11 cellular contexts compared by ENCODE assay signal in genomic region chr16:64952177-64952576, GRCh38.
DNase-seq lines count a peak whose midpoint lies in the region; ATAC-seq and TF ChIP-seq lines count a peak whose summit lies in the region.
"Had no signal": no experiment of that assay in that cellular context is flagged by ENCODE, and none has a peak within 500 bp of the region (broad histone marks: within the 10 kb centered on the region; RNA-seq: fewer than 3 reads in every experiment).

No MANE protein-coding gene starts in this region.

- H3K27me3 ChIP-seq in adipocyte (replicated peaks; ENCODE audit: control insufficient read depth, insufficient read depth, low read length), result no peaks in the 10 kb centered on the region

- no peak for ATAC-seq in activated T-helper 17 cell treated with anti-CD3 and anti-CD28 coated beads, Interleukin-2, amount 50 U/mL, for 72 hours (replicated peaks)

- no peaks in the 10 kb centered on the region for H3K9me3 ChIP-seq in adipocyte (ENCODE audit: control insufficient read depth, low read length)

- H3K9ac ChIP-seq in adipocyte (ENCODE audit: low read length), result peak overlapping the region; percentile 53

- H3K4me3 ChIP-seq in adipocyte (ENCODE audit: low read length) (peak overlapping the region; percentile 6), fibroblast of villous mesenchyme (ENCODE audit: low read depth, low read length) (no peak overlapping the region)

- H3K27ac Mint-ChIP-seq in activated T-helper 17 cell treated with anti-CD3 and anti-CD28 coated beads, Interleukin-2, amount 50 U/mL, for 72 hours, result no peak overlapping the region

- no peaks in the 10 kb centered on the region for H3K27me3 Mint-ChIP-seq in activated T-helper 17 cell treated with anti-CD3 and anti-CD28 coated beads, Interleukin-2, amount 50 U/mL, for 72 hours

- peaks cover 21% of the 10 kb centered on the region for H3K36me3 ChIP-seq in adipocyte (ENCODE audit: control insufficient read depth, insufficient read depth, low read length, severe bottlenecking)

- H3K4me1 ChIP-seq in adipocyte (ENCODE audit: control insufficient read depth, insufficient read depth, low read length), result peaks cover 25% of the 10 kb centered on the region

- no peak for TF ChIP-seq CTCF in fibroblast of villous mesenchyme (IDR thresholded peaks at IDR 0.05; ENCODE audit: insufficient read depth, low read depth, low read length)

- no peaks in the 10 kb centered on the region for H3K36me3 Mint-ChIP-seq in activated T-helper 17 cell treated with anti-CD3 and anti-CD28 coated beads, Interleukin-2, amount 50 U/mL, for 72 hours (ENCODE audit: low read depth)

- no peak overlapping the region for H3K4me3 Mint-ChIP-seq in activated T-helper 17 cell treated with anti-CD3 and anti-CD28 coated beads, Interleukin-2, amount 50 U/mL, for 72 hours

- H3K9me3 Mint-ChIP-seq in activated T-helper 17 cell treated with anti-CD3 and anti-CD28 coated beads, Interleukin-2, amount 50 U/mL, for 72 hours, result peaks cover 18% of the 10 kb centered on the region

- no peaks in the 10 kb centered on the region for H3K4me1 Mint-ChIP-seq in activated T-helper 17 cell treated with anti-CD3 and anti-CD28 coated beads, Interleukin-2, amount 50 U/mL, for 72 hours

- DNase-seq in EL (peak; percentile 78), adipocyte (ENCODE audit: low read depth) (peak; percentile 94), fibroblast of villous mesenchyme (ENCODE audit: low read depth) (peak; percentile 92), renal cortical epithelial cell (ENCODE audit: low read depth) (peak; percentile 5), NCI-H1694 treated with DMSO at 0.1 percent for 48 hours (lab: John Stamatoyannopoulos, UW) (no peak), SK-N-DZ (ENCODE audit: low spot score) (no peak), T-helper 1 cell (no peak)
- DNase-seq: activated naive CD4-positive, alpha-beta T cell treated with anti-CD3 and anti-CD28 coated beads, Interleukin-2, amount 50 U/mL, for 16 hours; midbrain; NCI-H1048 had no signal

Comparison
In these comparisons a context has a peak if more than half of its experiments do, and no peak if none do; other contexts are left out.
1. DNase-seq: peak in EL (single experiment), adipocyte (single experiment), fibroblast of villous mesenchyme (single experiment) and renal cortical epithelial cell (single experiment); none in NCI-H1694 treated with DMSO at 0.1 percent for 48 hours (single experiment), SK-N-DZ (single experiment) and T-helper 1 cell (0 of 5).